In genomic region chr10:35495521-35496238, GRCh38 we compare ENCODE assay signal across 10 cellular contexts.
DNase-seq lines count a peak whose midpoint lies in the region; ATAC-seq, FAIRE-seq and TF ChIP-seq lines count a peak whose summit lies in the region.
"Had no signal": no experiment of that assay in that cellular context is flagged by ENCODE, and none has a peak within 500 bp of the region (broad histone marks: within the 10 kb centered on the region; RNA-seq: fewer than 3 reads in every experiment).

No MANE protein-coding gene starts in this region.

- no peaks in the 10 kb centered on the region for H3K9me3 Mint-ChIP-seq in activated T-cell treated with anti-CD3 and anti-CD28 coated beads, Interleukin-2, amount 50 U/mL, for 72 hours

- H3K79me1 ChIP-seq in H1 (ENCODE audit: low read depth, low read length): peaks cover 6% of the 10 kb centered on the region; the same call in 1 of the 2 replicates

- H3K27ac ChIP-seq in H1 (ENCODE audit: low read depth, low read length) (no peak overlapping the region), upper lobe of left lung (peak overlapping the region; percentile 4 to 70 (median 15))

- H3K4ac ChIP-seq in H1 (replicated peaks; ENCODE audit: insufficient read length, low read depth, low read length): no peak overlapping the region

- TF ChIP-seq POLR2A in H1 (IDR thresholded peaks at IDR 0.05; ENCODE audit: control extremely low read depth in 1 of 2, low read depth in 2 of 2, low read length in 2 of 2) (no peak), upper lobe of left lung (IDR thresholded peaks at IDR 0.05) (no peak)

- no peak for TF ChIP-seq EP300 in H1 (IDR thresholded peaks at IDR 0.05; ENCODE audit: borderline replicate concordance in 1 of 2, low read depth in 2 of 2, low read length in 2 of 2)
- peak in 1 of 4 donors; percentile 41 for TF ChIP-seq EP300 in upper lobe of left lung (IDR thresholded peaks at IDR 0.05)

- H3K4me3 ChIP-seq in H1 (ENCODE audit: extremely low read depth in 1 of 4, insufficient read depth in 2 of 4, low read depth in 3 of 4, low read length in 4 of 4) (no peak overlapping the region), upper lobe of left lung (no peak overlapping the region)

- H3K4me2 ChIP-seq in H1 (ENCODE audit: insufficient read depth in 1 of 2, low read depth in 2 of 2, low read length in 2 of 2): no peak overlapping the region

- H3K79me2 ChIP-seq in H1 (ENCODE audit: control insufficient read depth in 1 of 2, insufficient read depth in 2 of 2, low read length in 2 of 2): peaks cover 0 to 5% of the 10 kb centered on the region in 2 experiments; a peak in 1 of 4 replicates

- no peak overlapping the region for H3K18ac ChIP-seq in H1 (ENCODE audit: extremely low read depth, low read length)

- no peak for TF ChIP-seq CTCF in H1 (IDR thresholded peaks at IDR 0.05; ENCODE audit: control extremely low read depth in 1 of 3, insufficient read depth in 1 of 3, low read depth in 1 of 3, low read length in 3 of 3)
- no peak for TF ChIP-seq CTCF in upper lobe of left lung (IDR thresholded peaks at IDR 0.05)

- H2AK5ac ChIP-seq in H1 (ENCODE audit: low read depth, low read length): no peak overlapping the region

- no peak overlapping the region for H4K8ac ChIP-seq in H1 (ENCODE audit: extremely low read depth, insufficient read depth, low read length)

- H3K36me3 Mint-ChIP-seq in activated T-cell treated with anti-CD3 and anti-CD28 coated beads, Interleukin-2, amount 50 U/mL, for 72 hours (ENCODE audit: insufficient read depth in 2 of 2): peaks cover 0 to 3% of the 10 kb centered on the region in 2 donors

- FAIRE-seq in H1 (lab: Jason Lieb, UNC): no peak

- TF ChIP-seq RAD21 in H1 (IDR thresholded peaks at IDR 0.05 in 1 of 2, conservative IDR thresholded peaks at IDR 0.05 in 1 of 2; ENCODE audit: low read depth in 2 of 2, low read length in 2 of 2): no peak

- H3K4me3 Mint-ChIP-seq in activated T-cell treated with anti-CD3 and anti-CD28 coated beads, Interleukin-2, amount 50 U/mL, for 72 hours: no peak overlapping the region

- H2BK20ac ChIP-seq in H1 (ENCODE audit: low read length): no peak overlapping the region

- DNase-seq in activated T-cell treated with anti-CD3 and anti-CD28 coated beads, Interleukin-2, amount 50 U/mL, for 72 hours: no peak
- DNase-seq in activated T-cell treated with anti-CD3 and anti-CD28 coated beads, Interleukin-2, amount 50 U/mL, for 1 hour: no peak
- DNase-seq in H1 (ENCODE audit: low read depth in 1 of 2, low spot score in 2 of 2): no peak
- peak in 1 of 2 donors; percentile 36 for DNase-seq in upper lobe of left lung
- no peak for DNase-seq in iPS-NIHi11 (ENCODE audit: low spot score)
- no peak for DNase-seq in AG20443 (ENCODE audit: low spot score)
- DNase-seq in SKM-1 (lab: John Stamatoyannopoulos, UW; ENCODE audit: unreplicated experiment): no peak
- DNase-seq: central memory CD4-positive, alpha-beta T cell; NCI-H2171 treated with DMSO at 0.1 percent for 48 hours had no signal

- POLR2A ChIA-PET in H1 (lab: Charles Lee; ENCODE audit: partially characterized antibody): no interaction called here

- peak overlapping the region; percentile 50 for H3K27ac Mint-ChIP-seq in activated T-cell treated with anti-CD3 and anti-CD28 coated beads, Interleukin-2, amount 50 U/mL, for 72 hours

- H2BK120ac ChIP-seq in H1 (replicated peaks; ENCODE audit: low read depth, low read length): no peak overlapping the region

- peaks cover 32% of the 10 kb centered on the region for H3K4me1 Mint-ChIP-seq in activated T-cell treated with anti-CD3 and anti-CD28 coated beads, Interleukin-2, amount 50 U/mL, for 72 hours (ENCODE audit: low read depth)

- no peaks in the 10 kb centered on the region for H3K27me3 Mint-ChIP-seq in activated T-cell treated with anti-CD3 and anti-CD28 coated beads, Interleukin-2, amount 50 U/mL, for 72 hours (ENCODE audit: low read depth)

- H2BK12ac ChIP-seq in H1 (ENCODE audit: low read depth, low read length): no peak overlapping the region; the same call in 1 of the 2 replicates

- no peak overlapping the region for H2BK15ac ChIP-seq in H1 (ENCODE audit: low read length)

- no peak overlapping the region for H2BK5ac ChIP-seq in H1 (ENCODE audit: low read depth, low read length)

- ATAC-seq in activated T-cell treated with anti-CD3 and anti-CD28 coated beads, Interleukin-2, amount 50 U/mL, for 72 hours (replicated peaks in 1 of 2): no peak
- ATAC-seq in HG03432 (IDR thresholded peaks at IDR 0.05; ENCODE audit: unreplicated experiment) (peak; percentile 65), upper lobe of left lung (ENCODE audit: low FRiP score in 2 of 2) (peak in 1 of 2 donors; percentile 31)

- H3K23ac ChIP-seq in H1 (ENCODE audit: insufficient read length): no peak overlapping the region

- no peak overlapping the region for H4K91ac ChIP-seq in H1 (replicated peaks; ENCODE audit: insufficient read length, low read length)

- H3K9ac ChIP-seq in H1 (replicated peaks in 1 of 4; ENCODE audit: extremely low read depth in 1 of 4, low read depth in 3 of 4, low read length in 3 of 4): no peak overlapping the region

- H3K9me3 ChIP-seq in H1 (ENCODE audit: insufficient read depth in 2 of 2, low read depth in 1 of 2, low read length in 1 of 2) (no peaks in the 10 kb centered on the region), upper lobe of left lung (no peaks in the 10 kb centered on the region)

- no peak overlapping the region for H2AFZ ChIP-seq in H1 (ENCODE audit: low read length)

- WGBS in H1 (ENCODE audit: extremely low coverage in 1 of 2, insufficient coverage in 1 of 2, insufficient read length in 1 of 2, insufficient replicate concordance in 2 of 2, low coverage in 1 of 2, low lambda C conversion rate in 2 of 2, missing lambda C conversion rate in 1 of 2), 2 experiments: 69% methylated on average over 5 of the region's 5 CpGs; no CpG with 5 or more reads in 1 of the 2 experiments
- WGBS in upper lobe of left lung, 2 donors: 25% methylated on average over 5 of the region's 5 CpGs

- H4K20me1 ChIP-seq in H1 (replicated peaks in 1 of 2; ENCODE audit: control insufficient read depth in 1 of 2, insufficient read depth in 2 of 2, low read length in 2 of 2): peaks cover 2 to 6% of the 10 kb centered on the region in 2 experiments

- H3K36me3 ChIP-seq in H1 (ENCODE audit: control insufficient read depth in 2 of 4, insufficient read depth in 4 of 4, low read length in 3 of 4): no peaks in the 10 kb centered on the region
- H3K36me3 ChIP-seq in upper lobe of left lung: peaks cover 0 to 1% (median 0%) of the 10 kb centered on the region in 4 donors

- CTCF ChIA-PET in H1 (lab: Charles Lee; ENCODE audit: partially characterized antibody): interaction anchor here (1.0 kb wide), 1 partner anchor 41 kb away, joined by 3 read pairs; no protein-coding TSS in a partner anchor

- H4K5ac ChIP-seq in H1 (ENCODE audit: insufficient read length, low read depth, low read length): no peak overlapping the region

- no peak overlapping the region for H3K56ac ChIP-seq in H1 (replicated peaks; ENCODE audit: insufficient read length, low read depth, low read length)

- no peaks in the 10 kb centered on the region for H3K23me2 ChIP-seq in H1 (ENCODE audit: low read depth, low read length)

- H3K14ac ChIP-seq in H1 (ENCODE audit: insufficient read length): peak overlapping the region; percentile 49

- H3K27me3 ChIP-seq in H1 (replicated peaks in 1 of 4; ENCODE audit: control insufficient read depth in 3 of 4, extremely low read depth in 1 of 4, insufficient read depth in 3 of 4, low read length in 3 of 4) (no peaks in the 10 kb centered on the region), upper lobe of left lung (no peaks in the 10 kb centered on the region)

- H3K4me1 ChIP-seq in H1 (replicated peaks in 1 of 4; ENCODE audit: control insufficient read depth in 3 of 4, insufficient read depth in 4 of 4, low read length in 3 of 4) (peaks cover 4 to 20% (median 11%) of the 10 kb centered on the region in 4 experiments), upper lobe of left lung (peaks cover 18 to 46% (median 35%) of the 10 kb centered on the region in 4 donors)

TF ChIP-seq in H1, 55 proteins besides CTCF, POLR2A, EP300 and RAD21:
- TF ChIP-seq BACH1 (IDR thresholded peaks at IDR 0.05; ENCODE audit: low read length) (no peak), BRCA1 (IDR thresholded peaks at IDR 0.05; ENCODE audit: low read depth, low read length) (no peak)
